In the genomic region with DNA sequence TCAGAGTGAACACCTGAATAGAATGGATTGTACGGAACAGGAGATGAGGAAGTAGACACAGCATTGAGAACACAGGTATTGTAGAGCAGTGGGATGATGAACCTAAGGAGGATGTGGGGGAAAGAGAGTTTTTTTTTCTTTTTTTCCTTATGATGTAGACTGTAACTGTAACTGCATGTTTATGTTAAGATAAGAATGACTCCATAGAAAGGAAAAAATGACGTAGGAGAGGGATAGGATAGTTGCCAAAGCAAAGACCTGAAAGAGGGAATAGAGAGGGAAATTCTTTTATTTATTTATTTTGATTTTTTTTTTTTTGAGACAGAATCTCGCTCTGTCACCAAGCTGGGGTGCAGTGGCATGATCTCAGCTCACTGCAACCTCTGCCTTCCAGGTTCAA, we compare ENCODE assay signal across 1 cellular context.
TF ChIP-seq lines count a peak whose summit lies in the region.

No MANE protein-coding gene starts in this region.

TF ChIP-seq in H1, 55 proteins besides CTCF, POLR2A, EP300 and RAD21 (continued from another document):
- no peak for TF ChIP-seq RNF2 (IDR thresholded peaks at IDR 0.05; ENCODE audit: borderline replicate concordance, low read depth, low read length, missing control alignments, poor library complexity, severe bottlenecking)
